16 cellular contexts compared by ENCODE assay signal in the genomic region with DNA sequence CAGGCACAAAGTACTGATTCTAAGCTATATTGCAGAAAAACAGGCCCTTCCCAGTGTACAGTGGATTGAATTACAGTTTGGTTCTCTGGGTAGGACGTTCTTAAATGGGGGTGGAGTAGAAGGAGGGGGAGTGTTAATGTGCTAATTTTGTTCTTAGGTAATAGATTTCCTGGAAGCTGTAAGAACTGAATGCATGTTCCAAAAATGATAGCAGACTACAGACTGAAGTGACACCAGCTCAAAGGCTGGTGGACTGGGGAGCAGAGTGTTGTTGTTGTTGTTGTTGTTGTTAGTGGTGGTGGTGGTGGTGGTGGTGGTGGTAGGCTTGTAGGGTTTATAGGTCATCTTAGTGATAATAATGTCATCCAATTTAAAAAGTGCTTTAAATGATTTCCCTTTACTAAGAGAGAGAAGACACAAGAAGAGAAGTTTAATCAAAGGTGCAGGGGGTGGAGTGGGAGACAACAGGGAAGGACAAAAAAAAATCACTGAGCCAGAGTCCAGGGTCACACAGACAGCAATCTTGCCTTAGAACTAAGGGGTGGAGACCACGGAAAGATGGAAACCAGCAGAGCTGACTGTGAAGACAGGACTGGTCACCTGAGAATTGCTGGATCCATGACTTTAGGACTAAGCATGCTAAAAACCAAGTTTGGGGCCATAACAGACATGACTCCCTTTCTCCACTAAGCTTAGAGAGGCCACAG.
"Had no signal": no experiment of that assay in that cellular context is flagged by ENCODE, and none has a peak within 500 bp of the region (broad histone marks: within the 10 kb centered on the region; RNA-seq: fewer than 3 reads in every experiment).

No MANE protein-coding gene starts in this region.

- H3K27me3 Mint-ChIP-seq: activated naive CD8-positive, alpha-beta T cell treated with anti-CD3 and anti-CD28 coated beads, Interleukin-2, amount 10 ng/mL, durations not matched to agents 7 days and 5 days; stimulated activated memory B cell treated with anti-CD40 and anti-IgM and Interleukin-4, amounts not matched to agents 10 μg/mL and 1 μg/mL and 100 μg/mL, for 72 hours had no signal

- H3K4me3 Mint-ChIP-seq: activated naive CD8-positive, alpha-beta T cell treated with anti-CD3 and anti-CD28 coated beads, Interleukin-2, amount 10 ng/mL, durations not matched to agents 7 days and 5 days; activated T-cell treated with anti-CD3 and anti-CD28 coated beads, Interleukin-2, amount 50 U/mL, for 4 hours; stimulated activated memory B cell treated with anti-CD40 and anti-IgM and Interleukin-4, amounts not matched to agents 10 μg/mL and 1 μg/mL and 100 μg/mL, for 72 hours had no signal

- H3K9me3 Mint-ChIP-seq: activated naive CD8-positive, alpha-beta T cell treated with anti-CD3 and anti-CD28 coated beads, Interleukin-2, amount 10 ng/mL, durations not matched to agents 7 days and 5 days; activated T-cell treated with anti-CD3 and anti-CD28 coated beads, Interleukin-2, amount 50 U/mL, for 4 hours had no signal

- H3K27ac ChIP-seq: ascending aorta, coronary artery, SJSA1, tibial nerve had no signal

- DNase-seq: activated CD4-positive, alpha-beta T cell treated with anti-CD3 and anti-CD28 coated beads for 1 hour; activated CD4-positive, alpha-beta T cell treated with anti-CD3 and anti-CD28 coated beads, Interleukin-2, amount 50 U/mL, for 48 hours; activated gamma-delta T cell; activated naive CD8-positive, alpha-beta T cell treated with anti-CD3 and anti-CD28 coated beads, Interleukin-2, amount 10 ng/mL, durations not matched to agents 7 days and 5 days; activated T-cell treated with anti-CD3 and anti-CD28 coated beads, Interleukin-2, amount 50 U/mL, for 4 hours; effector CD4-positive, alpha-beta T cell; hypothalamus; kidney glomerular epithelial cell; mesendoderm; retina had no signal

- H3K4me2 ChIP-seq: smooth muscle cell had no signal

- H3K27me3 ChIP-seq: ascending aorta, SJSA1, tibial nerve had no signal

- H3K36me3 ChIP-seq: ascending aorta, SJSA1 had no signal

- H3K27ac Mint-ChIP-seq: activated naive CD8-positive, alpha-beta T cell treated with anti-CD3 and anti-CD28 coated beads, Interleukin-2, amount 10 ng/mL, durations not matched to agents 7 days and 5 days; stimulated activated memory B cell treated with anti-CD40 and anti-IgM and Interleukin-4, amounts not matched to agents 10 μg/mL and 1 μg/mL and 100 μg/mL, for 72 hours had no signal

- H3K4me1 Mint-ChIP-seq: stimulated activated memory B cell treated with anti-CD40 and anti-IgM and Interleukin-4, amounts not matched to agents 10 μg/mL and 1 μg/mL and 100 μg/mL, for 72 hours had no signal

- H3K4me1 ChIP-seq: SJSA1 had no signal

- ATAC-seq: activated T-cell treated with anti-CD3 and anti-CD28 coated beads, Interleukin-2, amount 50 U/mL, for 4 hours; stimulated activated memory B cell treated with anti-CD40 and anti-IgM and Interleukin-4, amounts not matched to agents 10 μg/mL and 1 μg/mL and 100 μg/mL, for 72 hours had no signal

- H3K9me3 ChIP-seq: ascending aorta, SJSA1, tibial nerve had no signal

- H3K4me3 ChIP-seq: ascending aorta, coronary artery, SJSA1, smooth muscle cell, tibial nerve had no signal
